Comparison of ENCODE assay signal across 1 cellular context in the genomic region with DNA sequence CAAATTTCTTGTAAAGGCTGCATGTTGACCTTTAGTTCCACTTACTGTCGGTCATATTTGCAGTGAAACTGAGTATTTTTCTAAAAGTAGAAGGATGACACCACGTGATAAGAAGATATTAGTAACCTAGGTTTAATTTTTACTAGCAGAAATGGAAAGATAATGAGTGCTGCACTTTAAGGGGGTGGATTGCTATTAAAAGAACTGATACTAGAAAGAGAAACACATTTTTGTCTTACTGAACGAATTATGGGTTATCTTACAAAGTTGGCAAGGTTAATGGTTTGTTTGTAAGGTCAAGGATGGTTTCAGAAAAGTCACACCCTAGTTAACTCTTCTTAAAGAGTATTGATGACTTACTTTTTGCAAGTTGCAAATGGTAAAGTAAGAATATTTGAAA.
TF ChIP-seq lines count a peak whose summit lies in the region.

No MANE protein-coding gene starts in this region.

TF ChIP-seq in GM12878, 131 proteins besides CTCF, POLR2A, EP300 and RAD21 (continued from another document):
- TF ChIP-seq, protein P1, sequence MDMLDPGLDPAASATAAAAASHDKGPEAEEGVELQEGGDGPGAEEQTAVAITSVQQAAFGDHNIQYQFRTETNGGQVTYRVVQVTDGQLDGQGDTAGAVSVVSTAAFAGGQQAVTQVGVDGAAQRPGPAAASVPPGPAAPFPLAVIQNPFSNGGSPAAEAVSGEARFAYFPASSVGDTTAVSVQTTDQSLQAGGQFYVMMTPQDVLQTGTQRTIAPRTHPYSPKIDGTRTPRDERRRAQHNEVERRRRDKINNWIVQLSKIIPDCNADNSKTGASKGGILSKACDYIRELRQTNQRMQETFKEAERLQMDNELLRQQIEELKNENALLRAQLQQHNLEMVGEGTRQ (IDR thresholded peaks at IDR 0.05; ENCODE audit: borderline replicate concordance, low read depth, low read length), result peak; percentile 4; the same call in 1 of the 2 replicates
- TF ChIP-seq BACH1 (IDR thresholded peaks at IDR 0.05; ENCODE audit: borderline replicate concordance) (0 out of 2 replicates have a peak, but pooled peaks have one; percentile 16), TARDBP (IDR thresholded peaks at IDR 0.05; ENCODE audit: borderline replicate concordance) (no peak), SKIL (IDR thresholded peaks at IDR 0.05; ENCODE audit: low read depth, poor library complexity, severe bottlenecking) (peak; percentile 77), CHD2 (IDR thresholded peaks at IDR 0.05; ENCODE audit: borderline replicate concordance, low read depth, low read length) (no peak), ZNF207 (IDR thresholded peaks at IDR 0.05; ENCODE audit: borderline replicate concordance) (no peak), IKZF2 (IDR thresholded peaks at IDR 0.05) (peak; percentile 49 to 59; a peak in 2 of 4 replicates), SIX5 (IDR thresholded peaks at IDR 0.05; ENCODE audit: low read depth, low read length, severe bottlenecking) (no peak), POLR2AphosphoS2 (IDR thresholded peaks at IDR 0.05; ENCODE audit: low read depth, low read length) (no peak), ZZZ3 (IDR thresholded peaks at IDR 0.05; ENCODE audit: control insufficient read depth, insufficient read length, low read depth) (no peak), CUX1 (IDR thresholded peaks at IDR 0.05; ENCODE audit: insufficient replicate concordance, low read depth, low read length) (no peak), HDAC2 (IDR thresholded peaks at IDR 0.05) (no peak), FOS (IDR thresholded peaks at IDR 0.05; ENCODE audit: borderline replicate concordance, extremely low read depth, insufficient read length) (no peak), ZNF274 (IDR thresholded peaks at IDR 0.05; ENCODE audit: insufficient read depth, insufficient read length) (no peak)
- TF ChIP-seq, protein P2, sequence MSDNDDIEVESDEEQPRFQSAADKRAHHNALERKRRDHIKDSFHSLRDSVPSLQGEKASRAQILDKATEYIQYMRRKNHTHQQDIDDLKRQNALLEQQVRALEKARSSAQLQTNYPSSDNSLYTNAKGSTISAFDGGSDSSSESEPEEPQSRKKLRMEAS (IDR thresholded peaks at IDR 0.05; ENCODE audit: low read depth, low read length), result no peak
- TF ChIP-seq, protein P3, sequence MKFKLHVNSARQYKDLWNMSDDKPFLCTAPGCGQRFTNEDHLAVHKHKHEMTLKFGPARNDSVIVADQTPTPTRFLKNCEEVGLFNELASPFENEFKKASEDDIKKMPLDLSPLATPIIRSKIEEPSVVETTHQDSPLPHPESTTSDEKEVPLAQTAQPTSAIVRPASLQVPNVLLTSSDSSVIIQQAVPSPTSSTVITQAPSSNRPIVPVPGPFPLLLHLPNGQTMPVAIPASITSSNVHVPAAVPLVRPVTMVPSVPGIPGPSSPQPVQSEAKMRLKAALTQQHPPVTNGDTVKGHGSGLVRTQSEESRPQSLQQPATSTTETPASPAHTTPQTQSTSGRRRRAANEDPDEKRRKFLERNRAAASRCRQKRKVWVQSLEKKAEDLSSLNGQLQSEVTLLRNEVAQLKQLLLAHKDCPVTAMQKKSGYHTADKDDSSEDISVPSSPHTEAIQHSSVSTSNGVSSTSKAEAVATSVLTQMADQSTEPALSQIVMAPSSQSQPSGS (IDR thresholded peaks at IDR 0.05; ENCODE audit: low read length), result peak; percentile 73
